25 cellular contexts compared by ENCODE assay signal in genomic region chr16:59179446-59180082, GRCh38.
"Had no signal": no experiment of that assay in that cellular context is flagged by ENCODE, and none has a peak within 500 bp of the region (broad histone marks: within the 10 kb centered on the region; RNA-seq: fewer than 3 reads in every experiment).

No MANE protein-coding gene starts in this region.

- ATAC-seq: gastroesophageal sphincter; left ventricle myocardium superior; natural killer cell treated with Interleukin-12 subunit alpha and Interleukin-12 subunit beta and Interleukin-15 and Interleukin-18, amount 100 ng/mL, for 72 hours; right cardiac atrium; WTC11 had no signal

- DNase-seq: activated CD4-positive, alpha-beta T cell treated with anti-CD3 and anti-CD28 coated beads, Interleukin-2, amount 50 U/mL, for 4 hours; activated CD8-positive, alpha-beta memory T cell treated with anti-CD3 and anti-CD28 coated beads for 24 hours; activated effector memory CD4-positive, alpha-beta T cell treated with Interleukin-2 at 50 U/mL for 16 hours; activated naive CD4-positive, alpha-beta T cell treated with anti-CD3 and anti-CD28 coated beads for 36 hours; activated naive CD8-positive, alpha-beta T cell treated with anti-CD3 and anti-CD28 coated beads, Interleukin-2, amount 10 ng/mL, durations not matched to agents 7 days and 5 days; activated T-cell treated with anti-CD3 and anti-CD28 coated beads, Interleukin-2, amount 50 U/mL, for 48 hours; amniotic stem cell; cerebellar nuclear complex; cortex of kidney; erythroblast; head of caudate nucleus; hypothalamus; left ventricle myocardium superior; mammary epithelial cell; midbrain; ovary; right cardiac atrium; stimulated activated CD4-positive, alpha-beta T cell treated with anti-CD3 and anti-CD28 coated beads, Interleukin-1b, Interleukin-23, amount 100 ng/mL, for 48 hours; T1000; tibial artery had no signal

- H3K36me3 ChIP-seq: gastroesophageal sphincter, ovary, prostate gland, tibial artery had no signal

- H3K4me3 ChIP-seq: gastroesophageal sphincter, ovary, prostate gland, skin epidermis, tibial artery had no signal

- H3K4me1 ChIP-seq: gastroesophageal sphincter, prostate gland, tibial artery had no signal

- H3K9me3 ChIP-seq: ovary, prostate gland, tibial artery had no signal

- H3K27me3 ChIP-seq: gastroesophageal sphincter, ovary, tibial artery had no signal

- H3K27ac ChIP-seq: gastroesophageal sphincter, ovary, prostate gland, skin epidermis, tibial artery had no signal
